In the genomic region with DNA sequence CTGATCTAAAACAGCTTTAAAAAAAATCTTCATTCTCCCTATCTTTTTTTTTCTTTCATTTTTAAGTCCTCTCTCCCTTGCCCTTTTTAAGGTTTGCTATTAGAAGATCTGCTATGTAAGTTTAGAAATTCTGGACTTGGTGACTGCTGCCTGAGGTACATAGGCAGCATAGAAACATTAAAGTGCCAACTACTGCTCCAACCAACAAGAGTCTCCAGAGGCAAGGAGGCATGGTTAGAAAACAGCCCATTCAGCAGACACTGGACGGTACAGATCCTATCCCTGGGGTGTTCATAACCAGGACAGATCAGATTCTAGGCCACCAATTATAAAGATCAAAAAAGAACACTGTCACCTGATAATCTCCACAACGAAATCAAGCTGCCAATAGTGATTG, we compare ENCODE assay signal across 8 cellular contexts. TPM values are rescaled to one million over a fixed set of nuclear protein-coding genes. Genes with fewer than 3 reads are reported as not detected.
DNase-seq lines count a peak whose midpoint lies in the region; ATAC-seq lines count a peak whose summit lies in the region.

No MANE protein-coding gene starts in this region.

- H3K27me3 ChIP-seq in HUES48 (ENCODE audit: control insufficient read depth, insufficient read depth, low read length), result no peaks in the 10 kb centered on the region
- no peaks in the 10 kb centered on the region for H3K27me3 ChIP-seq in iPS-18a (ENCODE audit: control insufficient read depth, insufficient read depth, low read length)

- no peak for DNase-seq in activated naive CD8-positive, alpha-beta T cell treated with anti-CD3 and anti-CD28 coated beads for 36 hours
- DNase-seq in stimulated activated effector memory CD8-positive, alpha-beta T cell treated with anti-CD3 and anti-CD28 coated beads, Interleukin-12 subunit alpha, Interleukin-12 subunit beta, amount 100 ng/mL, for 72 hours (ENCODE audit: low spot score in 2 of 2), result no peak
- DNase-seq in NCI-H2196 (lab: John Stamatoyannopoulos, UW; ENCODE audit: unreplicated experiment) (no peak), NCI-H2196 treated with DMSO at 0.1 percent for 48 hours (lab: John Stamatoyannopoulos, UW; ENCODE audit: unreplicated experiment) (no peak), H4 (ENCODE audit: low spot score) (no peak)

- no peaks in the 10 kb centered on the region for H3K27me3 Mint-ChIP-seq in activated naive CD8-positive, alpha-beta T cell treated with anti-CD3 and anti-CD28 coated beads for 36 hours

- no peaks in the 10 kb centered on the region for H3K9me3 ChIP-seq in HUES48 (ENCODE audit: control insufficient read depth, insufficient read depth, low read length)
- no peaks in the 10 kb centered on the region for H3K9me3 ChIP-seq in iPS-18a (ENCODE audit: control insufficient read depth, low read depth, low read length)

- H3K9me3 Mint-ChIP-seq in activated naive CD8-positive, alpha-beta T cell treated with anti-CD3 and anti-CD28 coated beads for 36 hours, result no peaks in the 10 kb centered on the region
- H3K9me3 Mint-ChIP-seq in stimulated activated effector memory CD8-positive, alpha-beta T cell treated with anti-CD3 and anti-CD28 coated beads, Interleukin-12 subunit alpha, Interleukin-12 subunit beta, amount 100 ng/mL, for 72 hours, result no peaks in the 10 kb centered on the region

- H3K36me3 ChIP-seq in HUES48 (ENCODE audit: control insufficient read depth, insufficient read depth, low read length) (peaks cover 23% of the 10 kb centered on the region), iPS-18a (ENCODE audit: control insufficient read depth, low read depth, low read length) (peaks cover 9% of the 10 kb centered on the region)

- peaks cover 73% of the 10 kb centered on the region for H3K4me1 Mint-ChIP-seq in activated naive CD8-positive, alpha-beta T cell treated with anti-CD3 and anti-CD28 coated beads for 36 hours
- H3K4me1 Mint-ChIP-seq in stimulated activated effector memory CD8-positive, alpha-beta T cell treated with anti-CD3 and anti-CD28 coated beads, Interleukin-12 subunit alpha, Interleukin-12 subunit beta, amount 100 ng/mL, for 72 hours, result peaks cover 34% of the 10 kb centered on the region

- H3K27ac Mint-ChIP-seq in activated naive CD8-positive, alpha-beta T cell treated with anti-CD3 and anti-CD28 coated beads for 36 hours, result peak overlapping the region; percentile 77
- H3K27ac Mint-ChIP-seq in stimulated activated effector memory CD8-positive, alpha-beta T cell treated with anti-CD3 and anti-CD28 coated beads, Interleukin-12 subunit alpha, Interleukin-12 subunit beta, amount 100 ng/mL, for 72 hours, result peak overlapping the region; percentile 87

- H3K4me3 ChIP-seq in HUES48 (ENCODE audit: low read depth, low read length) (no peak overlapping the region), iPS-18a (ENCODE audit: low read length) (peak overlapping the region; percentile 23)

- ATAC-seq in stimulated activated effector memory CD8-positive, alpha-beta T cell treated with anti-CD3 and anti-CD28 coated beads, Interleukin-12 subunit alpha, Interleukin-12 subunit beta, amount 100 ng/mL, for 72 hours, result no peak
- no peak for ATAC-seq in GM19463 (IDR thresholded peaks at IDR 0.05; ENCODE audit: unreplicated experiment)

- H3K4me3 Mint-ChIP-seq in activated naive CD8-positive, alpha-beta T cell treated with anti-CD3 and anti-CD28 coated beads for 36 hours, result peak overlapping the region; percentile 80
- H3K4me3 Mint-ChIP-seq in stimulated activated effector memory CD8-positive, alpha-beta T cell treated with anti-CD3 and anti-CD28 coated beads, Interleukin-12 subunit alpha, Interleukin-12 subunit beta, amount 100 ng/mL, for 72 hours, result no peak overlapping the region

- peaks cover 30% of the 10 kb centered on the region for H3K36me3 Mint-ChIP-seq in activated naive CD8-positive, alpha-beta T cell treated with anti-CD3 and anti-CD28 coated beads for 36 hours
- peaks cover 52% of the 10 kb centered on the region for H3K36me3 Mint-ChIP-seq in stimulated activated effector memory CD8-positive, alpha-beta T cell treated with anti-CD3 and anti-CD28 coated beads, Interleukin-12 subunit alpha, Interleukin-12 subunit beta, amount 100 ng/mL, for 72 hours

- H3K27ac ChIP-seq in HUES48 (ENCODE audit: low read depth, low read length) (peak overlapping the region; percentile 78), iPS-18a (ENCODE audit: low read length) (peak overlapping the region; percentile 58)

- H3K9ac ChIP-seq in HUES48 (ENCODE audit: low read depth, low read length) (no peak overlapping the region), iPS-18a (ENCODE audit: low read length) (peak overlapping the region; percentile 46)

- peaks cover 34% of the 10 kb centered on the region for H3K4me1 ChIP-seq in HUES48 (ENCODE audit: control insufficient read depth, insufficient read depth, low read length)
- H3K4me1 ChIP-seq in iPS-18a (ENCODE audit: control insufficient read depth, low read depth, low read length), result peaks cover 43% of the 10 kb centered on the region

RNA-seq across cellular contexts. Expression of gene GPR3, which starts 36.6 kb away (rescaled TPM):
- total RNA-seq in activated naive CD8-positive, alpha-beta T cell treated with anti-CD3 and anti-CD28 coated beads for 36 hours, result 1 to 10 TPM; 3.5 to 3.9 TPM
- total RNA-seq in H4 (2014; rRNA removed; shearing (Covaris generic)), result 0.23 and 1.1 TPM in 2 replicates

RNA-seq across cellular contexts. Expression of gene CD164L2, which starts 45.9 kb away (rescaled TPM):
- not detected for total RNA-seq in activated naive CD8-positive, alpha-beta T cell treated with anti-CD3 and anti-CD28 coated beads for 36 hours
- not detected in 2 replicates for total RNA-seq in H4 (2014; rRNA removed; shearing (Covaris generic))

RNA-seq across cellular contexts. Expression of gene FCN3, which starts 54.4 kb away (rescaled TPM):
- total RNA-seq in activated naive CD8-positive, alpha-beta T cell treated with anti-CD3 and anti-CD28 coated beads for 36 hours, result not detected
- not detected in 2 replicates for total RNA-seq in H4 (2014; rRNA removed; shearing (Covaris generic))
